In genomic region chr6:132964868-132965382, GRCh38 we compare ENCODE assay signal across 16 cellular contexts.
DNase-seq lines count a peak whose midpoint lies in the region; ATAC-seq, FAIRE-seq and TF ChIP-seq lines count a peak whose summit lies in the region.
"Had no signal": no experiment of that assay in that cellular context is flagged by ENCODE, and none has a peak within 500 bp of the region (broad histone marks: within the 10 kb centered on the region; RNA-seq: fewer than 3 reads in every experiment).

No MANE protein-coding gene starts in this region.

- FAIRE-seq in A204.1 (lab: Jason Lieb, UNC): peak; percentile 90
- FAIRE-seq: GM12891 had no signal

- peak; percentile 23 for DNase-seq in Daoy (ENCODE audit: low read depth)
- DNase-seq in NCI-H69 (lab: John Stamatoyannopoulos, UW): peak; percentile 9
- peak; percentile 90 for DNase-seq in choroid plexus epithelial cell (ENCODE audit: low read depth)
- no peak for DNase-seq in activated CD8-positive, alpha-beta memory T cell treated with anti-CD3 and anti-CD28 coated beads, Interleukin-2, amount 50 U/mL, for 4 hours
- no peak for DNase-seq in mesothelial cell of epicardium (ENCODE audit: low spot score in 2 of 2, unreplicated experiment in 2 of 2)
- DNase-seq: activated CD4-positive, CD25-positive, alpha-beta regulatory T cell; cerebellar nuclear complex; heart right ventricle; midbrain; NCI-H187 had no signal

- peak; percentile 31 for TF ChIP-seq CTCF in choroid plexus epithelial cell (conservative IDR thresholded peaks at IDR 0.05; ENCODE audit: low read depth, low read length)
- TF ChIP-seq CTCF in mesothelial cell of epicardium (IDR thresholded peaks at IDR 0.05; ENCODE audit: unreplicated experiment): no peak

- no peaks in the 10 kb centered on the region for H3K27me3 Mint-ChIP-seq in mesothelial cell of epicardium (ENCODE audit: low read depth)

- H3K27ac Mint-ChIP-seq in mesothelial cell of epicardium: no peak overlapping the region
- H3K27ac Mint-ChIP-seq: activated naive CD4-positive, alpha-beta T cell treated with anti-CD3 and anti-CD28 coated beads, Interleukin-2, amount 50 U/mL, for 24 hours had no signal

- H3K4me3 ChIP-seq in choroid plexus epithelial cell (ENCODE audit: low read depth, low read length): no peak overlapping the region
- H3K4me3 ChIP-seq: BLaER1 treated with 17β-estradiol and CSF1 and Interleukin-3, amounts not matched to agents 10 nM and 100 nM; heart right ventricle had no signal

- ATAC-seq in HG03045 (IDR thresholded peaks at IDR 0.05; ENCODE audit: unreplicated experiment): no peak
- no peak for ATAC-seq in GM18517 (IDR thresholded peaks at IDR 0.05; ENCODE audit: unreplicated experiment)

- H3K36me3 Mint-ChIP-seq in mesothelial cell of epicardium: no peaks in the 10 kb centered on the region
- H3K36me3 Mint-ChIP-seq: activated naive CD4-positive, alpha-beta T cell treated with anti-CD3 and anti-CD28 coated beads, Interleukin-2, amount 50 U/mL, for 24 hours had no signal

- peaks cover 33% of the 10 kb centered on the region for H3K4me1 Mint-ChIP-seq in mesothelial cell of epicardium
- H3K4me1 Mint-ChIP-seq: activated naive CD4-positive, alpha-beta T cell treated with anti-CD3 and anti-CD28 coated beads, Interleukin-2, amount 50 U/mL, for 24 hours had no signal

- H3K4me3 Mint-ChIP-seq in mesothelial cell of epicardium: no peak overlapping the region
- H3K4me3 Mint-ChIP-seq: activated naive CD4-positive, alpha-beta T cell treated with anti-CD3 and anti-CD28 coated beads, Interleukin-2, amount 50 U/mL, for 24 hours had no signal

- peaks cover 4% of the 10 kb centered on the region for H3K9me3 Mint-ChIP-seq in mesothelial cell of epicardium
- H3K9me3 Mint-ChIP-seq: activated naive CD4-positive, alpha-beta T cell treated with anti-CD3 and anti-CD28 coated beads, Interleukin-2, amount 50 U/mL, for 24 hours had no signal

Comparison
In these comparisons a context has a peak if more than half of its experiments do, and no peak if none do; other contexts are left out.
1. DNase-seq: peak in Daoy (single experiment), NCI-H69 (single experiment) and choroid plexus epithelial cell (single experiment); none in activated CD8-positive, alpha-beta memory T cell treated with anti-CD3 and anti-CD28 coated beads, Interleukin-2, amount 50 U/mL, for 4 hours (single experiment) and mesothelial cell of epicardium (0 of 2).